ENCODE assay signal across 20 cellular contexts in genomic region chr6:14889698-14890593, GRCh38.
DNase-seq lines count a peak whose midpoint lies in the region; ATAC-seq and TF ChIP-seq lines count a peak whose summit lies in the region.
"Had no signal": no experiment of that assay in that cellular context is flagged by ENCODE, and none has a peak within 500 bp of the region (broad histone marks: within the 10 kb centered on the region; RNA-seq: fewer than 3 reads in every experiment).

No MANE protein-coding gene starts in this region.

- no peak overlapping the region for H3K4me3 Mint-ChIP-seq in CD14-positive monocyte
- no peak overlapping the region for H3K4me3 Mint-ChIP-seq in activated T-helper 17 cell treated with anti-CD3 and anti-CD28 coated beads, Interleukin-2, amount 50 U/mL, for 72 hours
- no peak overlapping the region for H3K4me3 Mint-ChIP-seq in activated T-cell treated with anti-CD3 and anti-CD28 coated beads, Interleukin-2, amount 50 U/mL, for 72 hours
- H3K4me3 Mint-ChIP-seq: activated CD8-positive, alpha-beta T cell treated with anti-CD3 and anti-CD28 coated beads, Interleukin-2, amount 10 ng/mL, durations not matched to agents 7 days and 5 days; activated naive CD8-positive, alpha-beta T cell treated with anti-CD3 and anti-CD28 coated beads, Interleukin-2, amount 50 U/mL, for 24 hours had no signal

- peaks cover 8 to 22% (median 20%) of the 10 kb centered on the region in 7 donors for H3K9me3 Mint-ChIP-seq in CD14-positive monocyte
- peaks cover 4% of the 10 kb centered on the region for H3K9me3 Mint-ChIP-seq in activated T-helper 17 cell treated with anti-CD3 and anti-CD28 coated beads, Interleukin-2, amount 50 U/mL, for 72 hours
- peaks cover 7% of the 10 kb centered on the region in 2 donors for H3K9me3 Mint-ChIP-seq in activated T-cell treated with anti-CD3 and anti-CD28 coated beads, Interleukin-2, amount 50 U/mL, for 72 hours

- peaks cover 10 to 20% of the 10 kb centered on the region in 2 experiments for H3K4me1 ChIP-seq in neutrophil (ENCODE audit: control insufficient read depth in 1 of 2, insufficient read depth in 1 of 2, low read depth in 1 of 2, low read length in 1 of 2)
- no peaks in the 10 kb centered on the region for H3K4me1 ChIP-seq in testis

- H3K36me3 ChIP-seq in neutrophil = no peaks in the 10 kb centered on the region
- no peaks in the 10 kb centered on the region for H3K36me3 ChIP-seq in testis (ENCODE audit: low read depth, missing control alignments)
- H3K36me3 ChIP-seq: esophagus muscularis mucosa, MG63 had no signal

- no peak overlapping the region for H3K4me3 ChIP-seq in neutrophil (ENCODE audit: low read depth in 1 of 2, low read length in 1 of 2)
- H3K4me3 ChIP-seq in testis = no peak overlapping the region
- H3K4me3 ChIP-seq: esophagus muscularis mucosa, MG63 had no signal

- peak overlapping the region; percentile 76 to 96 (median 92) for H3K27ac Mint-ChIP-seq in CD14-positive monocyte
- peak overlapping the region; percentile 23 for H3K27ac Mint-ChIP-seq in activated T-helper 17 cell treated with anti-CD3 and anti-CD28 coated beads, Interleukin-2, amount 50 U/mL, for 72 hours
- no peak overlapping the region for H3K27ac Mint-ChIP-seq in activated T-cell treated with anti-CD3 and anti-CD28 coated beads, Interleukin-2, amount 50 U/mL, for 72 hours
- H3K27ac Mint-ChIP-seq: activated CD8-positive, alpha-beta T cell treated with anti-CD3 and anti-CD28 coated beads, Interleukin-2, amount 10 ng/mL, durations not matched to agents 7 days and 5 days; activated naive CD8-positive, alpha-beta T cell treated with anti-CD3 and anti-CD28 coated beads, Interleukin-2, amount 50 U/mL, for 24 hours had no signal

- peaks cover 0 to 4% (median 1%) of the 10 kb centered on the region in 3 donors for H3K27me3 Mint-ChIP-seq in CD14-positive monocyte (ENCODE audit: low read depth in 3 of 3)
- no peaks in the 10 kb centered on the region for H3K27me3 Mint-ChIP-seq in activated T-helper 17 cell treated with anti-CD3 and anti-CD28 coated beads, Interleukin-2, amount 50 U/mL, for 72 hours
- no peaks in the 10 kb centered on the region for H3K27me3 Mint-ChIP-seq in activated T-cell treated with anti-CD3 and anti-CD28 coated beads, Interleukin-2, amount 50 U/mL, for 72 hours (ENCODE audit: low read depth)
- H3K27me3 Mint-ChIP-seq: activated naive CD8-positive, alpha-beta T cell treated with anti-CD3 and anti-CD28 coated beads, Interleukin-2, amount 50 U/mL, for 24 hours had no signal

- intact Hi-C loops in CD14-positive monocyte (cut with micrococcal nuclease) = no loop called here
- intact Hi-C loops in testis (cut with DNase I; ENCODE audit: low total_unique reads) = no loop called here

- WGBS in testis, 2 donors = 92 to 94% methylated on average over 17 of the region's 17 CpGs

- H3K27me3 ChIP-seq in neutrophil (no peaks in the 10 kb centered on the region), testis (no peaks in the 10 kb centered on the region)
- H3K27me3 ChIP-seq: esophagus muscularis mucosa, MG63 had no signal

- H3K9me3 ChIP-seq in neutrophil (no peaks in the 10 kb centered on the region), testis (no peaks in the 10 kb centered on the region)
- H3K9me3 ChIP-seq: MG63 had no signal

- ATAC-seq in activated T-helper 17 cell treated with anti-CD3 and anti-CD28 coated beads, Interleukin-2, amount 50 U/mL, for 72 hours (replicated peaks) = no peak
- ATAC-seq in HG03565 (IDR thresholded peaks at IDR 0.05; ENCODE audit: unreplicated experiment) = no peak
- no peak for ATAC-seq in activated T-cell treated with anti-CD3 and anti-CD28 coated beads, Interleukin-2, amount 50 U/mL, for 72 hours (replicated peaks in 1 of 2)
- ATAC-seq: activated CD8-positive, alpha-beta T cell treated with anti-CD3 and anti-CD28 coated beads, Interleukin-2, amount 10 ng/mL, durations not matched to agents 7 days and 5 days; activated naive CD8-positive, alpha-beta T cell treated with anti-CD3 and anti-CD28 coated beads, Interleukin-2, amount 50 U/mL, for 24 hours; left ventricle myocardium superior; Right ventricle myocardium inferior had no signal

- TF ChIP-seq POLR2A in testis (IDR thresholded peaks at IDR 0.05) = no peak

- peaks cover 7 to 12% of the 10 kb centered on the region in 2 donors for H3K36me3 Mint-ChIP-seq in CD14-positive monocyte
- no peaks in the 10 kb centered on the region for H3K36me3 Mint-ChIP-seq in activated T-helper 17 cell treated with anti-CD3 and anti-CD28 coated beads, Interleukin-2, amount 50 U/mL, for 72 hours (ENCODE audit: low read depth)
- H3K36me3 Mint-ChIP-seq in activated T-cell treated with anti-CD3 and anti-CD28 coated beads, Interleukin-2, amount 50 U/mL, for 72 hours (ENCODE audit: insufficient read depth in 2 of 2) = peaks cover 3 to 5% of the 10 kb centered on the region in 2 donors

- peaks cover 37% of the 10 kb centered on the region for H3K4me1 Mint-ChIP-seq in CD14-positive monocyte
- H3K4me1 Mint-ChIP-seq in activated T-helper 17 cell treated with anti-CD3 and anti-CD28 coated beads, Interleukin-2, amount 50 U/mL, for 72 hours = no peaks in the 10 kb centered on the region
- no peaks in the 10 kb centered on the region for H3K4me1 Mint-ChIP-seq in activated T-cell treated with anti-CD3 and anti-CD28 coated beads, Interleukin-2, amount 50 U/mL, for 72 hours (ENCODE audit: low read depth)

- TF ChIP-seq CTCF in CD14-positive monocyte (IDR thresholded peaks at IDR 0.05) (no peak), neutrophil (IDR thresholded peaks at IDR 0.05) (no peak), testis (IDR thresholded peaks at IDR 0.05) (no peak)

- DNase-seq in CD14-positive monocyte (ENCODE audit: low spot score) (peak; percentile 58), Kasumi-1 (lab: John Stamatoyannopoulos, UW) (peak; percentile 13 to 16), testis (no peak), HK-2 (ENCODE audit: unreplicated experiment) (no peak)
- no peak for DNase-seq in activated T-cell treated with anti-CD3 and anti-CD28 coated beads, Interleukin-2, amount 50 U/mL, for 72 hours
- DNase-seq: activated CD8-positive, alpha-beta T cell treated with anti-CD3 and anti-CD28 coated beads, Interleukin-2, amount 10 ng/mL, durations not matched to agents 7 days and 5 days; activated naive CD8-positive, alpha-beta T cell treated with anti-CD3 and anti-CD28 coated beads, Interleukin-2, amount 50 U/mL, for 24 hours; DMS 273 treated with DMSO at 0.1 percent for 48 hours; left ventricle myocardium superior; NCI-H187 treated with DMSO at 0.1 percent for 48 hours; NCI-H446; stimulated activated CD4-positive, alpha-beta T cell treated with anti-CD3 and anti-CD28 coated beads, Interleukin-4, amount 100 ng/mL, for 1 hour; substantia nigra; T-helper 1 cell had no signal

- peak overlapping the region; percentile 50 for H3K27ac ChIP-seq in neutrophil
- H3K27ac ChIP-seq in testis = no peak overlapping the region
- H3K27ac ChIP-seq: esophagus muscularis mucosa had no signal

Comparison
In these comparisons a context has a peak if more than half of its experiments do, and no peak if none do; other contexts are left out.
1. DNase-seq: peak in CD14-positive monocyte (single experiment) and Kasumi-1 (2 of 2); none in testis (single experiment), HK-2 (single experiment) and activated T-cell treated with anti-CD3 and anti-CD28 coated beads, Interleukin-2, amount 50 U/mL, for 72 hours (0 of 2).